Comparison of ENCODE assay signal across 1 cellular context in the genomic region with DNA sequence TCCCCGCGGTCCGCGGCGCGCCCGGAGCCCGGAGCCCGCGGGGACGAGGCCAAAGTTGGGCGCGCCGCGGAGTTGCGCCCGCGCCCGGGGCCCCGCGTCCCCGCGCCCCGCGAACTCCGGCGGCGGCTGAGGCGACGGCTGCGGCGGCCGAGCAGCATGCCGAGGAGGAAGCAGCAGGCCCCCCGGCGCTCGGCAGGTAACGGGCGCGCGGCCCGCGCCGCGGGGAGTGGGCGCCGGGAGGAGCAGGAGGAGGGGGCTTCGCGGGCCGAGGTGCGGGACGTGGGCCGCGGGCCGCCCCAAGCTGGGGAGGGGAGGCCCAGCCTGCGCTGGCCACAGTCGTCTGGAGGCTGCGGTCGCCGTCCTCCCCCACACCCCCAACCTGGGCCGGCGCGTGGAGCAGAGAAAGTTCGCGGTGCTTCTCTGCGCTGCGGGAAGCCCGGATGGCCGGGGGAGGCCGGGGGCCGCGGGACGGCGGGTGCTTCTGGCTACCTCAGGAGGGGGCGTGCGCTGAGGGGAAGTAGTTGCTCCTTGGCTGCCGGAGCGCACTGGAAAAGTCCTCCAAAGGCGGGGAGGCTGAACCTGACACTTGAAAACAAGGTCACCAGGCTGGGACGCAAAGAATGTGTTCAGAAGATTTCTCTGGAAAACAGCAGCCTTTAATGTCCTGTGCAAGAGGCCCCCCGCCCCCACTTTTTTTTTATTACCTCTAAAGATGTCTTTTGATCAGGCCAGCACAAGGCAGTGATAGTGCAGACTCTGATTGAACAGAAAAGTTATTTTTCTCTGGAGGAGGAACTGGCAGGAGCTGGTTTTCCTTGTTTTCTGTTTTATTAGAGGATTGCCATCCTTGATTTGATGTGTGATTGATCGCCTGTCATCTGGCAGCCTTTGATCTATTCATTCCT.
A peak's percentile ranks its signal among the peaks of the same experiment; 100 is the strongest.
TF ChIP-seq lines count a peak whose summit lies in the region.

No MANE protein-coding gene starts in this region.

TF ChIP-seq in WTC11, 78 proteins besides CTCF, POLR2A, EP300 and RAD21 (continued from another document):
- TF ChIP-seq, protein P1, sequence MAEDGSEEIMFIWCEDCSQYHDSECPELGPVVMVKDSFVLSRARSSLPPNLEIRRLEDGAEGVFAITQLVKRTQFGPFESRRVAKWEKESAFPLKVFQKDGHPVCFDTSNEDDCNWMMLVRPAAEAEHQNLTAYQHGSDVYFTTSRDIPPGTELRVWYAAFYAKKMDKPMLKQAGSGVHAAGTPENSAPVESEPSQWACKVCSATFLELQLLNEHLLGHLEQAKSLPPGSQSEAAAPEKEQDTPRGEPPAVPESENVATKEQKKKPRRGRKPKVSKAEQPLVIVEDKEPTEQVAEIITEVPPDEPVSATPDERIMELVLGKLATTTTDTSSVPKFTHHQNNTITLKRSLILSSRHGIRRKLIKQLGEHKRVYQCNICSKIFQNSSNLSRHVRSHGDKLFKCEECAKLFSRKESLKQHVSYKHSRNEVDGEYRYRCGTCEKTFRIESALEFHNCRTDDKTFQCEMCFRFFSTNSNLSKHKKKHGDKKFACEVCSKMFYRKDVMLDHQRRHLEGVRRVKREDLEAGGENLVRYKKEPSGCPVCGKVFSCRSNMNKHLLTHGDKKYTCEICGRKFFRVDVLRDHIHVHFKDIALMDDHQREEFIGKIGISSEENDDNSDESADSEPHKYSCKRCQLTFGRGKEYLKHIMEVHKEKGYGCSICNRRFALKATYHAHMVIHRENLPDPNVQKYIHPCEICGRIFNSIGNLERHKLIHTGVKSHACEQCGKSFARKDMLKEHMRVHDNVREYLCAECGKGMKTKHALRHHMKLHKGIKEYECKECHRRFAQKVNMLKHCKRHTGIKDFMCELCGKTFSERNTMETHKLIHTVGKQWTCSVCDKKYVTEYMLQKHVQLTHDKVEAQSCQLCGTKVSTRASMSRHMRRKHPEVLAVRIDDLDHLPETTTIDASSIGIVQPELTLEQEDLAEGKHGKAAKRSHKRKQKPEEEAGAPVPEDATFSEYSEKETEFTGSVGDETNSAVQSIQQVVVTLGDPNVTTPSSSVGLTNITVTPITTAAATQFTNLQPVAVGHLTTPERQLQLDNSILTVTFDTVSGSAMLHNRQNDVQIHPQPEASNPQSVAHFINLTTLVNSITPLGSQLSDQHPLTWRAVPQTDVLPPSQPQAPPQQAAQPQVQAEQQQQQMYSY (CRISPR knock-in tag; IDR thresholded peaks at IDR 0.05) = no peak
- TF ChIP-seq SP1 (CRISPR knock-in tag; conservative IDR thresholded peaks at IDR 0.05) (no peak), JUN (CRISPR knock-in tag; IDR thresholded peaks at IDR 0.05) (no peak), IRF2 (CRISPR knock-in tag; IDR thresholded peaks at IDR 0.05; ENCODE audit: borderline replicate concordance, low read depth) (no peak), ETV6 (CRISPR knock-in tag; IDR thresholded peaks at IDR 0.05) (0 out of 2 replicates have a peak, but pooled peaks have one; percentile 44), GRHL2 (CRISPR knock-in tag; IDR thresholded peaks at IDR 0.05; ENCODE audit: insufficient replicate concordance, severe bottlenecking) (no peak), SOX15 (CRISPR knock-in tag; IDR thresholded peaks at IDR 0.05) (no peak), NR1H2 (CRISPR knock-in tag; IDR thresholded peaks at IDR 0.05) (no peak), ZNF219 (CRISPR knock-in tag; IDR thresholded peaks at IDR 0.05; ENCODE audit: borderline replicate concordance) (no peak), PRRX2 (CRISPR knock-in tag; IDR thresholded peaks at IDR 0.05) (no peak), ELF4 (CRISPR knock-in tag; IDR thresholded peaks at IDR 0.05; ENCODE audit: low read depth) (no peak), OVOL2 (CRISPR knock-in tag; IDR thresholded peaks at IDR 0.05; ENCODE audit: borderline replicate concordance) (no peak)
- TF ChIP-seq, protein P2, sequence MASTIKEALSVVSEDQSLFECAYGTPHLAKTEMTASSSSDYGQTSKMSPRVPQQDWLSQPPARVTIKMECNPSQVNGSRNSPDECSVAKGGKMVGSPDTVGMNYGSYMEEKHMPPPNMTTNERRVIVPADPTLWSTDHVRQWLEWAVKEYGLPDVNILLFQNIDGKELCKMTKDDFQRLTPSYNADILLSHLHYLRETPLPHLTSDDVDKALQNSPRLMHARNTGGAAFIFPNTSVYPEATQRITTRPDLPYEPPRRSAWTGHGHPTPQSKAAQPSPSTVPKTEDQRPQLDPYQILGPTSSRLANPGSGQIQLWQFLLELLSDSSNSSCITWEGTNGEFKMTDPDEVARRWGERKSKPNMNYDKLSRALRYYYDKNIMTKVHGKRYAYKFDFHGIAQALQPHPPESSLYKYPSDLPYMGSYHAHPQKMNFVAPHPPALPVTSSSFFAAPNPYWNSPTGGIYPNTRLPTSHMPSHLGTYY (CRISPR knock-in tag; IDR thresholded peaks at IDR 0.05) = no peak
- TF ChIP-seq, protein P3, sequence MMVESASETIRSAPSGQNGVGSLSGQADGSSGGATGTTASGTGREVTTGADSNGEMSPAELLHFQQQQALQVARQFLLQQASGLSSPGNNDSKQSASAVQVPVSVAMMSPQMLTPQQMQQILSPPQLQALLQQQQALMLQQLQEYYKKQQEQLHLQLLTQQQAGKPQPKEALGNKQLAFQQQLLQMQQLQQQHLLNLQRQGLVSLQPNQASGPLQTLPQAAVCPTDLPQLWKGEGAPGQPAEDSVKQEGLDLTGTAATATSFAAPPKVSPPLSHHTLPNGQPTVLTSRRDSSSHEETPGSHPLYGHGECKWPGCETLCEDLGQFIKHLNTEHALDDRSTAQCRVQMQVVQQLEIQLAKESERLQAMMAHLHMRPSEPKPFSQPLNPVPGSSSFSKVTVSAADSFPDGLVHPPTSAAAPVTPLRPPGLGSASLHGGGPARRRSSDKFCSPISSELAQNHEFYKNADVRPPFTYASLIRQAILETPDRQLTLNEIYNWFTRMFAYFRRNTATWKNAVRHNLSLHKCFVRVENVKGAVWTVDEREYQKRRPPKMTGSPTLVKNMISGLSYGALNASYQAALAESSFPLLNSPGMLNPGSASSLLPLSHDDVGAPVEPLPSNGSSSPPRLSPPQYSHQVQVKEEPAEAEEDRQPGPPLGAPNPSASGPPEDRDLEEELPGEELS (CRISPR knock-in tag; IDR thresholded peaks at IDR 0.05) = no peak
- TF ChIP-seq, protein P4, sequence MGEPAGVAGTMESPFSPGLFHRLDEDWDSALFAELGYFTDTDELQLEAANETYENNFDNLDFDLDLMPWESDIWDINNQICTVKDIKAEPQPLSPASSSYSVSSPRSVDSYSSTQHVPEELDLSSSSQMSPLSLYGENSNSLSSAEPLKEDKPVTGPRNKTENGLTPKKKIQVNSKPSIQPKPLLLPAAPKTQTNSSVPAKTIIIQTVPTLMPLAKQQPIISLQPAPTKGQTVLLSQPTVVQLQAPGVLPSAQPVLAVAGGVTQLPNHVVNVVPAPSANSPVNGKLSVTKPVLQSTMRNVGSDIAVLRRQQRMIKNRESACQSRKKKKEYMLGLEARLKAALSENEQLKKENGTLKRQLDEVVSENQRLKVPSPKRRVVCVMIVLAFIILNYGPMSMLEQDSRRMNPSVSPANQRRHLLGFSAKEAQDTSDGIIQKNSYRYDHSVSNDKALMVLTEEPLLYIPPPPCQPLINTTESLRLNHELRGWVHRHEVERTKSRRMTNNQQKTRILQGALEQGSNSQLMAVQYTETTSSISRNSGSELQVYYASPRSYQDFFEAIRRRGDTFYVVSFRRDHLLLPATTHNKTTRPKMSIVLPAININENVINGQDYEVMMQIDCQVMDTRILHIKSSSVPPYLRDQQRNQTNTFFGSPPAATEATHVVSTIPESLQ (CRISPR knock-in tag; IDR thresholded peaks at IDR 0.05) = no peak
- TF ChIP-seq, protein P5, sequence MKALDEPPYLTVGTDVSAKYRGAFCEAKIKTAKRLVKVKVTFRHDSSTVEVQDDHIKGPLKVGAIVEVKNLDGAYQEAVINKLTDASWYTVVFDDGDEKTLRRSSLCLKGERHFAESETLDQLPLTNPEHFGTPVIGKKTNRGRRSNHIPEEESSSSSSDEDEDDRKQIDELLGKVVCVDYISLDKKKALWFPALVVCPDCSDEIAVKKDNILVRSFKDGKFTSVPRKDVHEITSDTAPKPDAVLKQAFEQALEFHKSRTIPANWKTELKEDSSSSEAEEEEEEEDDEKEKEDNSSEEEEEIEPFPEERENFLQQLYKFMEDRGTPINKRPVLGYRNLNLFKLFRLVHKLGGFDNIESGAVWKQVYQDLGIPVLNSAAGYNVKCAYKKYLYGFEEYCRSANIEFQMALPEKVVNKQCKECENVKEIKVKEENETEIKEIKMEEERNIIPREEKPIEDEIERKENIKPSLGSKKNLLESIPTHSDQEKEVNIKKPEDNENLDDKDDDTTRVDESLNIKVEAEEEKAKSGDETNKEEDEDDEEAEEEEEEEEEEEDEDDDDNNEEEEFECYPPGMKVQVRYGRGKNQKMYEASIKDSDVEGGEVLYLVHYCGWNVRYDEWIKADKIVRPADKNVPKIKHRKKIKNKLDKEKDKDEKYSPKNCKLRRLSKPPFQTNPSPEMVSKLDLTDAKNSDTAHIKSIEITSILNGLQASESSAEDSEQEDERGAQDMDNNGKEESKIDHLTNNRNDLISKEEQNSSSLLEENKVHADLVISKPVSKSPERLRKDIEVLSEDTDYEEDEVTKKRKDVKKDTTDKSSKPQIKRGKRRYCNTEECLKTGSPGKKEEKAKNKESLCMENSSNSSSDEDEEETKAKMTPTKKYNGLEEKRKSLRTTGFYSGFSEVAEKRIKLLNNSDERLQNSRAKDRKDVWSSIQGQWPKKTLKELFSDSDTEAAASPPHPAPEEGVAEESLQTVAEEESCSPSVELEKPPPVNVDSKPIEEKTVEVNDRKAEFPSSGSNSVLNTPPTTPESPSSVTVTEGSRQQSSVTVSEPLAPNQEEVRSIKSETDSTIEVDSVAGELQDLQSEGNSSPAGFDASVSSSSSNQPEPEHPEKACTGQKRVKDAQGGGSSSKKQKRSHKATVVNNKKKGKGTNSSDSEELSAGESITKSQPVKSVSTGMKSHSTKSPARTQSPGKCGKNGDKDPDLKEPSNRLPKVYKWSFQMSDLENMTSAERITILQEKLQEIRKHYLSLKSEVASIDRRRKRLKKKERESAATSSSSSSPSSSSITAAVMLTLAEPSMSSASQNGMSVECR (CRISPR knock-in tag; IDR thresholded peaks at IDR 0.05; ENCODE audit: borderline replicate concordance) = no peak
- TF ChIP-seq, protein P6, sequence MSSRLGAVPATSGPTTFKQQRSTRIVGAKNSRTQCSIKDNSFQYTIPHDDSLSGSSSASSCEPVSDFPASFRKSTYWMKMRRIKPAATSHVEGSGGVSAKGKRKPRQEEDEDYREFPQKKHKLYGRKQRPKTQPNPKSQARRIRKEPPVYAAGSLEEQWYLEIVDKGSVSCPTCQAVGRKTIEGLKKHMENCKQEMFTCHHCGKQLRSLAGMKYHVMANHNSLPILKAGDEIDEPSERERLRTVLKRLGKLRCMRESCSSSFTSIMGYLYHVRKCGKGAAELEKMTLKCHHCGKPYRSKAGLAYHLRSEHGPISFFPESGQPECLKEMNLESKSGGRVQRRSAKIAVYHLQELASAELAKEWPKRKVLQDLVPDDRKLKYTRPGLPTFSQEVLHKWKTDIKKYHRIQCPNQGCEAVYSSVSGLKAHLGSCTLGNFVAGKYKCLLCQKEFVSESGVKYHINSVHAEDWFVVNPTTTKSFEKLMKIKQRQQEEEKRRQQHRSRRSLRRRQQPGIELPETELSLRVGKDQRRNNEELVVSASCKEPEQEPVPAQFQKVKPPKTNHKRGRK (CRISPR knock-in tag; IDR thresholded peaks at IDR 0.05; ENCODE audit: borderline replicate concordance) = no peak
